Comparison of ENCODE assay signal across 10 cellular contexts in the genomic region with DNA sequence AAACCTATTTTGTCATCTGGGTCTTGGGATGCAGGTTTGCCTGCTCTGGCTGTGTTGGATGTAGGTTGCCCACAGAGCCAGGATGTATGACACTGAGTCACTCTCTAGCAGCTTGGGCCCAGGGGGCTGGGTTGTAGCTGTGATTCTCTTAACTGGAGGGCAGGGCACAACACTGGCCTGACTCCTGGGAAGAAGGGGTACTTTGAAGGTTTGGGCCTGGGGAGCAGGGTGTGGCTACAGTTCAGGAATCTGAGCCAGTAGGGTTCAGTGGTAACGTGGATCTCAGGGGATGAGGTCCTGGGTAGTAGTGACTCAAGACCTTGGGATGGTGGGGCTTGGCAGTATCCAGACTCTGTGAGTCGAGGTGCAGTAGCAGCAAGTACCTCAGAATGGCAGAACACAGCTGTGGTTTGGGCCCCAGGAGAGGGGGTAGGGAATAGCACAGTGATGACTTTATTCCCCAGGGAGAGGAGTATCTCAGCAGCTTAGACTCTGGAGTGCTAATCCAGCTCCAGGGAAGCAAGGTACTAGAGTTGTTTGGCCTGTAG. TPM values are rescaled to one million over a fixed set of nuclear protein-coding genes. Genes with fewer than 3 reads are reported as not detected.
DNase-seq lines count a peak whose midpoint lies in the region; ATAC-seq and TF ChIP-seq lines count a peak whose summit lies in the region.
"Had no signal": no experiment of that assay in that cellular context is flagged by ENCODE, and none has a peak within 500 bp of the region (broad histone marks: within the 10 kb centered on the region; RNA-seq: fewer than 3 reads in every experiment).

No MANE protein-coding gene starts in this region.

- no peak overlapping the region for H3K27ac Mint-ChIP-seq in activated CD8-positive, alpha-beta T cell treated with anti-CD3 and anti-CD28 coated beads for 36 hours
- no peak overlapping the region for H3K27ac Mint-ChIP-seq in activated CD8-positive, alpha-beta T cell treated with anti-CD3 and anti-CD28 coated beads, Interleukin-2, amount 10 ng/mL, durations not matched to agents 7 days and 5 days

- H3K79me2 ChIP-seq in fibroblast of lung (ENCODE audit: control insufficient read depth, insufficient read depth, low read length) (peaks cover 51% of the 10 kb centered on the region), smooth muscle cell (ENCODE audit: low read depth) (peaks cover 87% of the 10 kb centered on the region)

- peak overlapping the region; percentile 7 for H2AFZ ChIP-seq in fibroblast of lung (ENCODE audit: low read length)
- no peak overlapping the region for H2AFZ ChIP-seq in smooth muscle cell (ENCODE audit: low read depth)

- no peaks in the 10 kb centered on the region for H3F3A ChIP-seq in smooth muscle cell (ENCODE audit: low read depth)

- peaks cover 18% of the 10 kb centered on the region for H3K4me1 ChIP-seq in fibroblast of lung (ENCODE audit: control insufficient read depth, extremely low read depth, insufficient read depth, low read length)
- H3K4me1 ChIP-seq in smooth muscle cell (ENCODE audit: low read depth), result no peaks in the 10 kb centered on the region

- H3K27me3 ChIP-seq in fibroblast of lung (ENCODE audit: control insufficient read depth, insufficient read depth, low read length) (no peaks in the 10 kb centered on the region), smooth muscle cell (ENCODE audit: low read depth) (no peaks in the 10 kb centered on the region)

- ATAC-seq in activated CD8-positive, alpha-beta T cell treated with anti-CD3 and anti-CD28 coated beads for 36 hours, result peak; percentile 83
- no peak for ATAC-seq in activated CD8-positive, alpha-beta T cell treated with anti-CD3 and anti-CD28 coated beads, Interleukin-2, amount 10 ng/mL, durations not matched to agents 7 days and 5 days
- ATAC-seq in sciatic nerve (no peak), GM18520 (IDR thresholded peaks at IDR 0.05; ENCODE audit: unreplicated experiment) (no peak), HG03442 (IDR thresholded peaks at IDR 0.05; ENCODE audit: unreplicated experiment) (no peak)

- H3K4me2 ChIP-seq in fibroblast of lung (ENCODE audit: extremely low read depth, insufficient read depth, low read length) (peak overlapping the region; percentile 65), smooth muscle cell (no peak overlapping the region)

- H3K36me3 Mint-ChIP-seq in activated CD8-positive, alpha-beta T cell treated with anti-CD3 and anti-CD28 coated beads for 36 hours (ENCODE audit: low read depth), result peaks cover 40% of the 10 kb centered on the region
- peaks cover 31% of the 10 kb centered on the region for H3K36me3 Mint-ChIP-seq in activated CD8-positive, alpha-beta T cell treated with anti-CD3 and anti-CD28 coated beads, Interleukin-2, amount 10 ng/mL, durations not matched to agents 7 days and 5 days (ENCODE audit: low read depth)

- no peak overlapping the region for H3K9ac ChIP-seq in fibroblast of lung (ENCODE audit: insufficient read depth, low read length)
- no peak overlapping the region for H3K9ac ChIP-seq in smooth muscle cell (ENCODE audit: low read depth)

- POLR2A ChIA-PET in activated CD8-positive, alpha-beta T cell treated with anti-CD3 and anti-CD28 coated beads for 36 hours (lab: Charles Lee), result interaction anchor here (1.1 kb wide), 1 partner anchor 16 kb away, joined by 4 read pairs; no protein-coding TSS in a partner anchor
- POLR2A ChIA-PET in activated CD8-positive, alpha-beta T cell treated with anti-CD3 and anti-CD28 coated beads, Interleukin-2, amount 10 ng/mL, durations not matched to agents 7 days and 5 days (lab: Charles Lee), result no interaction called here
- POLR2A ChIA-PET in RWPE1 (lab: Yijun Ruan, JAX; ENCODE audit: low non-redundant PET), result no interaction called here

- H3K27ac ChIP-seq in RWPE1 (peak overlapping the region; percentile 18; the same call in 1 of the 2 replicates), fibroblast of lung (ENCODE audit: insufficient read depth, low read length) (peak overlapping the region; percentile 81), smooth muscle cell (ENCODE audit: low read depth) (peak overlapping the region; percentile 44)

- no peak overlapping the region for H3K4me3 Mint-ChIP-seq in activated CD8-positive, alpha-beta T cell treated with anti-CD3 and anti-CD28 coated beads for 36 hours
- H3K4me3 Mint-ChIP-seq in activated CD8-positive, alpha-beta T cell treated with anti-CD3 and anti-CD28 coated beads, Interleukin-2, amount 10 ng/mL, durations not matched to agents 7 days and 5 days, result no peak overlapping the region

- CTCF ChIA-PET in activated CD8-positive, alpha-beta T cell treated with anti-CD3 and anti-CD28 coated beads for 36 hours (lab: Charles Lee), result interaction anchor here (1.1 to 2.4 kb wide), 4 partner anchors 10 to 85 kb away, joined by 4 to 6 read pairs (median 6); no protein-coding TSS in a partner anchor
- CTCF ChIA-PET in activated CD8-positive, alpha-beta T cell treated with anti-CD3 and anti-CD28 coated beads, Interleukin-2, amount 10 ng/mL, durations not matched to agents 7 days and 5 days (lab: Charles Lee), result interaction anchor here (1.3 to 2.0 kb wide), 2 partner anchors 19 to 85 kb away, joined by 6 to 7 read pairs; no protein-coding TSS in a partner anchor
- CTCF ChIA-PET in RWPE1 (lab: Yijun Ruan, JAX), result interaction anchor here (0.5 kb wide), 1 partner anchor 569 kb away, joined by 3 read pairs; no protein-coding TSS in a partner anchor

- H4K20me1 ChIP-seq in fibroblast of lung (ENCODE audit: control insufficient read depth, extremely low read depth, insufficient read depth, low read length) (no peaks in the 10 kb centered on the region), smooth muscle cell (ENCODE audit: low read depth) (peaks cover 68% of the 10 kb centered on the region)

- no peaks in the 10 kb centered on the region for H3K9me3 ChIP-seq in fibroblast of lung (ENCODE audit: control insufficient read depth, insufficient read depth, low read depth, low read length)
- peaks cover 13% of the 10 kb centered on the region for H3K9me3 ChIP-seq in smooth muscle cell (replicated peaks; ENCODE audit: low read depth)

- peak; percentile 25 for DNase-seq in activated CD8-positive, alpha-beta T cell treated with anti-CD3 and anti-CD28 coated beads for 36 hours
- DNase-seq in activated CD8-positive, alpha-beta T cell treated with anti-CD3 and anti-CD28 coated beads, Interleukin-2, amount 10 ng/mL, durations not matched to agents 7 days and 5 days, result no peak
- DNase-seq in RWPE1 (ENCODE audit: low spot score) (peak; percentile 26), fibroblast of lung (ENCODE audit: low read depth in 2 of 2) (peak; percentile 82 to 95), smooth muscle cell (lab: John Stamatoyannopoulos, UW; ENCODE audit: unreplicated experiment) (no peak), sciatic nerve (ENCODE audit: low spot score) (no peak)
- DNase-seq: CD8-positive, alpha-beta memory T cell; NCI-H2081 treated with DMSO at 0.1 percent for 48 hours had no signal

- peaks cover 26% of the 10 kb centered on the region for H3K9me3 Mint-ChIP-seq in activated CD8-positive, alpha-beta T cell treated with anti-CD3 and anti-CD28 coated beads for 36 hours
- H3K9me3 Mint-ChIP-seq in activated CD8-positive, alpha-beta T cell treated with anti-CD3 and anti-CD28 coated beads, Interleukin-2, amount 10 ng/mL, durations not matched to agents 7 days and 5 days (ENCODE audit: insufficient read depth), result peaks cover 20% of the 10 kb centered on the region

- H3K36me3 ChIP-seq in fibroblast of lung (ENCODE audit: control insufficient read depth, insufficient read depth, low read length) (no peaks in the 10 kb centered on the region), smooth muscle cell (ENCODE audit: low read depth) (peaks cover 5% of the 10 kb centered on the region)

- H3K4me3 ChIP-seq in fibroblast of lung (replicated peaks in 1 of 4; ENCODE audit: control extremely low read depth in 1 of 4, insufficient read depth in 1 of 4, low read depth in 3 of 4, low read length in 4 of 4), result no peak overlapping the region
- H3K4me3 ChIP-seq in smooth muscle cell, result no peak overlapping the region

- H3K27me3 Mint-ChIP-seq in activated CD8-positive, alpha-beta T cell treated with anti-CD3 and anti-CD28 coated beads for 36 hours, result no peaks in the 10 kb centered on the region
- H3K27me3 Mint-ChIP-seq in activated CD8-positive, alpha-beta T cell treated with anti-CD3 and anti-CD28 coated beads, Interleukin-2, amount 10 ng/mL, durations not matched to agents 7 days and 5 days (ENCODE audit: low read depth), result no peaks in the 10 kb centered on the region
- H3K27me3 Mint-ChIP-seq: CD8-positive, alpha-beta memory T cell had no signal

- TF ChIP-seq CTCF in activated CD8-positive, alpha-beta T cell treated with anti-CD3 and anti-CD28 coated beads for 36 hours (IDR thresholded peaks at IDR 0.05), result no peak
- TF ChIP-seq CTCF in RWPE1 (conservative IDR thresholded peaks at IDR 0.05; ENCODE audit: low read depth) (no peak), fibroblast of lung (conservative IDR thresholded peaks at IDR 0.05 in 1 of 2, IDR thresholded peaks at IDR 0.05 in 1 of 2; ENCODE audit: low read depth in 1 of 2, low read length in 2 of 2) (no peak), smooth muscle cell (IDR thresholded peaks at IDR 0.05; ENCODE audit: borderline replicate concordance, insufficient read depth, poor library complexity, severe bottlenecking) (no peak)

- intact Hi-C loops in activated CD8-positive, alpha-beta T cell treated with anti-CD3 and anti-CD28 coated beads for 36 hours (cut with micrococcal nuclease), result no loop called here
- intact Hi-C loops in sciatic nerve (cut with DNase I), result no loop called here

- 37% methylated on average over 2 of the region's 2 CpGs for WGBS in smooth muscle cell (ENCODE audit: low lambda C conversion rate)

- peaks cover 38% of the 10 kb centered on the region for H3K4me1 Mint-ChIP-seq in activated CD8-positive, alpha-beta T cell treated with anti-CD3 and anti-CD28 coated beads for 36 hours (ENCODE audit: low read depth)
- peaks cover 27% of the 10 kb centered on the region for H3K4me1 Mint-ChIP-seq in activated CD8-positive, alpha-beta T cell treated with anti-CD3 and anti-CD28 coated beads, Interleukin-2, amount 10 ng/mL, durations not matched to agents 7 days and 5 days (ENCODE audit: low read depth)

RNA-seq across cellular contexts. Expression of a gene that starts 25.7 kb away (rescaled TPM):
- total RNA-seq in activated CD8-positive, alpha-beta T cell treated with anti-CD3 and anti-CD28 coated beads for 36 hours, result 10 to 100 TPM; 51.7 to 54.9 TPM
- total RNA-seq in activated CD8-positive, alpha-beta T cell treated with anti-CD3 and anti-CD28 coated beads, Interleukin-2, amount 10 ng/mL, durations not matched to agents 7 days and 5 days, result 10 to 100 TPM; 38.3 to 38.5 TPM
- 28.8 and 31.4 TPM in 2 replicates for total RNA-seq in fibroblast of lung
- polyA plus RNA-seq in fibroblast of lung, result 40.4 and 45.2 TPM in 2 replicates
- 24.8 and 26.8 TPM in 2 replicates for polyA plus RNA-seq in fibroblast of lung (2012)
- polyA minus RNA-seq in fibroblast of lung (ENCODE audit: low replicate concordance), result 0.31 and 4.0 TPM in 2 replicates
- 28.1 and 28.6 TPM in 2 replicates for total RNA-seq in smooth muscle cell
- polyA plus RNA-seq in smooth muscle cell, result 14.3 and 23.3 TPM in 2 replicates
- 69.1 TPM for total RNA-seq in sciatic nerve

Comparison
In these comparisons a context has a peak if more than half of its experiments do, and no peak if none do; other contexts are left out.
1. DNase-seq: peak in activated CD8-positive, alpha-beta T cell treated with anti-CD3 and anti-CD28 coated beads for 36 hours (single experiment), RWPE1 (single experiment) and fibroblast of lung (2 of 2); none in activated CD8-positive, alpha-beta T cell treated with anti-CD3 and anti-CD28 coated beads, Interleukin-2, amount 10 ng/mL, durations not matched to agents 7 days and 5 days (single experiment), smooth muscle cell (single experiment) and sciatic nerve (single experiment).
2. H3K27ac ChIP-seq: peak in every context shown above with its lines; median percentile 81 in fibroblast of lung; 44 in smooth muscle cell; 18 in RWPE1.